1 cellular context compared by ENCODE assay signal in the genomic region with DNA sequence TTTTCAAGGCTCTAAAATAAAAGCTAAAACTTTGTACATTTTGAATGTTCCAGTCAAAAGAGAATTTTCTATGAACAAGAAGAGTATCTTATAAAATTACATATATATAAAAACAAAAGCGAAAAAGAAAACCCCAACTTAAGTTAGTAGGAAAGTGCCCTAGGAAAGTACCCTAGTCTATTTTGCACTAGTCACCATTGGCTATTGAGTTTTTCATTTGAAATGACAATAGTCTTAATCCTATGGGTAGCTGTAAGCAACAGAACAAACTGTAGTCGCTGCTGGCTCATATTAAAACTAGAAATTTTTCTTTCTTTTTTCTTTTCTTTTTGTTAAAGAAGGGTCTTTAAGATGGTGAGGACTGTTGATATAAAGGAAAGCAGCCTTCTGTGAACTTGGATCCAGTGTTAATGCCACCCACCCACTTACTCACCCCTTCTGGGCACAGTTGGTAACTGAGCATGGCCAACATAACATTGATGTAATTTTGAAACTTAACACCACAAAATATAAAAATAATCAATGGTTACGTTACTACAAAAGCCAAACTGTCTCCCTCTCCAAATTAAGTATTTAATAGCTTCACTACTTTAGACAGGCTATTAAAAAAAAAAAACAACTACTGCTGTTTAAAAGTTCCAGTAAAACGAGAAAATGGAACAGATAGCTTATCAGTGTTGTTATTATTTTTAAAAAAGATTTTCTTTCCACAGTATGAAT.
TF ChIP-seq lines count a peak whose summit lies in the region.

No MANE protein-coding gene starts in this region.

TF ChIP-seq in GM23338, 12 proteins besides CTCF, POLR2A, EP300 and RAD21 (continued from another document):
- TF ChIP-seq ZNF462 (CRISPR knock-in tag; IDR thresholded peaks at IDR 0.05) (no peak), ZNF114 (CRISPR knock-in tag; IDR thresholded peaks at IDR 0.05) (no peak), ZNF331 (CRISPR knock-in tag; IDR thresholded peaks at IDR 0.05; ENCODE audit: low read depth) (no peak)
